ENCODE assay signal across 23 cellular contexts in the genomic region with DNA sequence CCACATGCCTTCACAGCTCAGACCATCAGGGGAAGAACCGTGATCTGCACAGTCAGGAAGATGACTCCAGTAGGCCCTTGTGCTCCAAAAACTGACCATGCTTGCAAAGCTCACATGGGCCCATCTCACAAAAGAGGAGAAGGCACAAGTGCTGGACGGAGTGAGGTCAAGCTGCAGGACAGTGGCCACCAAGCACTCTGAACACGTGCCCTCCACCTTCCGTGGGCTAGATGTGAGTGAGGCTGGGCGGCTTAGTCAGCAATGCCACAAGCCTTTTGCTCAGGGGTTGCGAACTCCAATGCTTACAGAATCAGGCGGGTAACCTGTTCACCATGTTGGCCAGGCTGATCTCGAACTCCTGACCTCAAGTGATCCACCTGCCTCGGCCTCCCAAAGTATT.
DNase-seq lines count a peak whose midpoint lies in the region; ATAC-seq and TF ChIP-seq lines count a peak whose summit lies in the region.
"Had no signal": no experiment of that assay in that cellular context is flagged by ENCODE, and none has a peak within 500 bp of the region (broad histone marks: within the 10 kb centered on the region; RNA-seq: fewer than 3 reads in every experiment).

No MANE protein-coding gene starts in this region.

- H3K27me3 Mint-ChIP-seq in natural killer cell (ENCODE audit: low read depth in 2 of 2) (no peaks in the 10 kb centered on the region), osteocyte (ENCODE audit: unreplicated experiment) (no peaks in the 10 kb centered on the region)
- H3K27me3 Mint-ChIP-seq in natural killer cell treated with Interleukin-12 subunit alpha and Interleukin-12 subunit beta and Interleukin-15 and Interleukin-18, amount 100 ng/mL, for 72 hours, result peaks cover 0 to 4% of the 10 kb centered on the region in 2 donors
- H3K27me3 Mint-ChIP-seq: activated CD4-positive, alpha-beta memory T cell treated with anti-CD3 and anti-CD28 coated beads for 36 hours had no signal

- H3K27me3 ChIP-seq in right atrium auricular region, result no peaks in the 10 kb centered on the region
- H3K27me3 ChIP-seq: BLaER1, neural progenitor cell, right lobe of liver, thyroid gland had no signal

- H3K4me1 Mint-ChIP-seq in natural killer cell (no peaks in the 10 kb centered on the region), osteocyte (ENCODE audit: unreplicated experiment) (no peaks in the 10 kb centered on the region)
- no peaks in the 10 kb centered on the region for H3K4me1 Mint-ChIP-seq in natural killer cell treated with Interleukin-12 subunit alpha and Interleukin-12 subunit beta and Interleukin-15 and Interleukin-18, amount 100 ng/mL, for 72 hours (ENCODE audit: low read depth in 2 of 2)

- H3K36me3 Mint-ChIP-seq in natural killer cell, result no peaks in the 10 kb centered on the region
- no peaks in the 10 kb centered on the region for H3K36me3 Mint-ChIP-seq in natural killer cell treated with Interleukin-12 subunit alpha and Interleukin-12 subunit beta and Interleukin-15 and Interleukin-18, amount 100 ng/mL, for 72 hours
- H3K36me3 Mint-ChIP-seq in osteocyte (ENCODE audit: unreplicated experiment), result no peaks in the 10 kb centered on the region
- H3K36me3 Mint-ChIP-seq: activated CD4-positive, alpha-beta memory T cell treated with anti-CD3 and anti-CD28 coated beads for 36 hours; neural progenitor cell had no signal

- peak overlapping the region; percentile 78 to 97 for H3K27ac ChIP-seq in right atrium auricular region
- H3K27ac ChIP-seq: neural progenitor cell, right lobe of liver, RWPE1, SK-N-MC, thyroid gland had no signal

- peak; percentile 1 for DNase-seq in natural killer cell
- no peak for DNase-seq in natural killer cell treated with Interleukin-12 subunit alpha and Interleukin-12 subunit beta and Interleukin-15 and Interleukin-18, amount 100 ng/mL, for 72 hours (ENCODE audit: low spot score)
- peak; percentile 55 for DNase-seq in right atrium auricular region (ENCODE audit: low spot score)
- peak; percentile 75 for DNase-seq in osteocyte (ENCODE audit: extremely low spot score, unreplicated experiment)
- DNase-seq in NCI-H69 (lab: John Stamatoyannopoulos, UW), result no peak
- no peak for DNase-seq in NCI-H345 treated with DMSO at 0.1 percent for 48 hours (lab: John Stamatoyannopoulos, UW; ENCODE audit: unreplicated experiment)
- DNase-seq in KG1 (lab: John Stamatoyannopoulos, UW), result no peak
- DNase-seq: activated CD4-positive, alpha-beta memory T cell treated with anti-CD3 and anti-CD28 coated beads for 36 hours; activated gamma-delta T cell treated with Interleukin-2 at 50 U/mL for 16 hours; central memory CD4-positive, alpha-beta T cell; kidney; NCI-H1694 treated with DMSO at 0.1 percent for 48 hours; right lobe of liver; stimulated activated CD4-positive, alpha-beta T cell treated with anti-CD3 and anti-CD28 coated beads, Interleukin-12 subunit alpha, Interleukin-12 subunit beta, amount 100 ng/mL, for 4 hours; stimulated activated CD4-positive, alpha-beta T cell treated with anti-CD3 and anti-CD28 coated beads, Interleukin-2, amount 100 ng/mL, for 48 hours; thyroid gland had no signal

- H3K9me3 Mint-ChIP-seq in natural killer cell (no peaks in the 10 kb centered on the region), osteocyte (ENCODE audit: unreplicated experiment) (peaks cover under 1% of the 10 kb centered on the region)
- H3K9me3 Mint-ChIP-seq in natural killer cell treated with Interleukin-12 subunit alpha and Interleukin-12 subunit beta and Interleukin-15 and Interleukin-18, amount 100 ng/mL, for 72 hours, result no peaks in the 10 kb centered on the region
- H3K9me3 Mint-ChIP-seq: activated CD4-positive, alpha-beta memory T cell treated with anti-CD3 and anti-CD28 coated beads for 36 hours had no signal

- no peak for TF ChIP-seq CTCF in natural killer cell (IDR thresholded peaks at IDR 0.05)
- no peak for TF ChIP-seq CTCF in right atrium auricular region (IDR thresholded peaks at IDR 0.05)
- TF ChIP-seq CTCF in osteocyte (IDR thresholded peaks at IDR 0.05), result no peak

- H3K4me3 ChIP-seq in right atrium auricular region, result no peak overlapping the region
- H3K4me3 ChIP-seq: BLaER1, lung, neural progenitor cell, right lobe of liver, SK-N-MC, thyroid gland had no signal

- intact Hi-C loops in natural killer cell (cut with micrococcal nuclease), result no loop called here

- peaks cover 0 to 64% of the 10 kb centered on the region in 2 donors for H3K4me1 ChIP-seq in right atrium auricular region
- H3K4me1 ChIP-seq: neural progenitor cell, right lobe of liver, thyroid gland had no signal

- H3K27ac Mint-ChIP-seq in natural killer cell (no peak overlapping the region), osteocyte (ENCODE audit: unreplicated experiment) (no peak overlapping the region)
- H3K27ac Mint-ChIP-seq in natural killer cell treated with Interleukin-12 subunit alpha and Interleukin-12 subunit beta and Interleukin-15 and Interleukin-18, amount 100 ng/mL, for 72 hours, result no peak overlapping the region
- H3K27ac Mint-ChIP-seq: activated CD4-positive, alpha-beta memory T cell treated with anti-CD3 and anti-CD28 coated beads for 36 hours; endodermal cell; neural progenitor cell had no signal

- no peak for ATAC-seq in natural killer cell
- no peak for ATAC-seq in natural killer cell treated with Interleukin-12 subunit alpha and Interleukin-12 subunit beta and Interleukin-15 and Interleukin-18, amount 100 ng/mL, for 72 hours
- ATAC-seq: activated CD4-positive, CD25-positive, alpha-beta regulatory T cell treated with anti-CD3 and anti-CD28 coated beads, Interleukin-2, amount 50 U/mL, for 24 hours; right lobe of liver had no signal

- H3K36me3 ChIP-seq in right atrium auricular region, result peaks cover 50% of the 10 kb centered on the region
- H3K36me3 ChIP-seq: BLaER1, neural progenitor cell, right lobe of liver, thyroid gland had no signal

- H3K4me3 Mint-ChIP-seq in natural killer cell (no peak overlapping the region), osteocyte (ENCODE audit: unreplicated experiment) (no peak overlapping the region)
- no peak overlapping the region for H3K4me3 Mint-ChIP-seq in natural killer cell treated with Interleukin-12 subunit alpha and Interleukin-12 subunit beta and Interleukin-15 and Interleukin-18, amount 100 ng/mL, for 72 hours
- H3K4me3 Mint-ChIP-seq: activated CD4-positive, alpha-beta memory T cell treated with anti-CD3 and anti-CD28 coated beads for 36 hours; endodermal cell; neural progenitor cell had no signal

- H3K9me3 ChIP-seq in right atrium auricular region, result no peaks in the 10 kb centered on the region
- H3K9me3 ChIP-seq: BLaER1, right lobe of liver, thyroid gland had no signal

Comparison
In these comparisons a context has a peak if more than half of its experiments do, and no peak if none do; other contexts are left out.
1. DNase-seq: peak in natural killer cell (single experiment), right atrium auricular region (single experiment) and osteocyte (single experiment); none in natural killer cell treated with Interleukin-12 subunit alpha and Interleukin-12 subunit beta and Interleukin-15 and Interleukin-18, amount 100 ng/mL, for 72 hours (single experiment), NCI-H69 (single experiment), NCI-H345 treated with DMSO at 0.1 percent for 48 hours (single experiment) and KG1 (single experiment).